1 cellular context compared by ENCODE assay signal in the genomic region with DNA sequence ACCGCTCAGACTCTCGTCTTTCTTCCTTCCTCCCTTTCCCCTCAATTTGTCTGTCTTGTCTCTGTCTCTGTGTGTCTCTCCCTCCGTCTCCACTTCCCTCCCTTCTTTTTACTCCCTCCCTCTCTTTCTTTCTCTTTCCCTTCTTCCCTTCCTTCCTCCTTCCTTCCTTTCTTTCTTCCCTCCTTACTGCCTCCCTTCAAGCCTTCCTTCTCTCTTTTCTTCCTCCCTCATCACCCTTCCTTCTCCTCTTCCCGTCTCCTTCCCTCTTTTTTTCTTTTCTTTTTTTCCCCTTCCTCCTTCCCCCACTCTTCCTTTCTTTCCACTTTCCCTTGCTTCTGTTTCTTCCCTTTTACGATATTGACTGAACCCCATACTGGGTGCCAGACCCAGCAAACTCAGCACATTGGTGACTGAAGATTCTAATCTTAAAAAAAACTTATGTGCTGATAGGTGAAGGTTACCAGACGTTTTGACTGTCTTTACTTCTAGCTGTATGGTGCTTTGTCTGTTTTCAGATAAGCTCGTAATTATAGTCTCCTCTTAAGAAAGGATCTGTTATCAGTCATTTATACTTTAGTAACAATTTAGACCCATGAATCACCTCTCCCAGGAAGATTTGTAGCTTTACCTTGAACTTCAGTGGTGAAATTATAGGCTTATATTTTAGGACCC.
TF ChIP-seq lines count a peak whose summit lies in the region.

No MANE protein-coding gene starts in this region.

TF ChIP-seq in HEK293, 187 proteins besides CTCF, POLR2A, EP300 and RAD21 (continued from another document and continues in another):
- TF ChIP-seq PRDM2 (tag by site-specific recombination; IDR thresholded peaks at IDR 0.05; ENCODE audit: borderline replicate concordance) (no peak; the same call in 1 of the 2 replicates), KLF1 (tag by site-specific recombination; IDR thresholded peaks at IDR 0.05) (peak; percentile 78), SP3 (tag by site-specific recombination; IDR thresholded peaks at IDR 0.05) (peak; percentile 75), ZNF18 (tag by site-specific recombination; IDR thresholded peaks at IDR 0.05) (no peak), ZNF624 (tag by site-specific recombination; IDR thresholded peaks at IDR 0.05) (no peak), EGR2 (tag by site-specific recombination; IDR thresholded peaks at IDR 0.05; ENCODE audit: low read depth) (no peak), ZEB2 (tag by site-specific recombination; IDR thresholded peaks at IDR 0.05) (no peak), ZNF19 (tag by site-specific recombination; IDR thresholded peaks at IDR 0.05; ENCODE audit: low read depth) (peak; percentile 63; the same call in 1 of the 2 replicates), ZNF157 (tag by site-specific recombination; IDR thresholded peaks at IDR 0.05) (0 out of 2 replicates have a peak, but pooled peaks have one; percentile 15), SETDB1 (IDR thresholded peaks at IDR 0.05; ENCODE audit: insufficient read length, low read length) (no peak), ZBTB10 (tag by site-specific recombination; IDR thresholded peaks at IDR 0.05) (no peak), HOXA7 (CRISPR knock-in tag; IDR thresholded peaks at IDR 0.05; ENCODE audit: borderline replicate concordance) (no peak), ZNF623 (tag by site-specific recombination; IDR thresholded peaks at IDR 0.05) (no peak), ZNF529 (tag by site-specific recombination; IDR thresholded peaks at IDR 0.05; ENCODE audit: insufficient replicate concordance) (no peak), ZNF23 (tag by site-specific recombination; IDR thresholded peaks at IDR 0.05; ENCODE audit: borderline replicate concordance) (no peak), ZNF660 (tag by site-specific recombination; IDR thresholded peaks at IDR 0.05) (no peak), ZNF791 (tag by site-specific recombination; IDR thresholded peaks at IDR 0.05) (peak; percentile 76; the same call in 1 of the 2 replicates), ZNF843 (tag by site-specific recombination; IDR thresholded peaks at IDR 0.05) (peak; percentile 61; the same call in 1 of the 2 replicates), ZNF366 (tag by site-specific recombination; conservative IDR thresholded peaks at IDR 0.05) (peak; percentile 100), ZNF785 (tag by site-specific recombination; IDR thresholded peaks at IDR 0.05) (no peak), YY2 (tag by site-specific recombination; IDR thresholded peaks at IDR 0.05) (0 out of 2 replicates have a peak, but pooled peaks have one; percentile 58), HOXD13 (CRISPR knock-in tag; IDR thresholded peaks at IDR 0.05; ENCODE audit: borderline replicate concordance) (no peak), ZNF48 (tag by site-specific recombination; IDR thresholded peaks at IDR 0.05) (no peak), ZNF629 (tag by site-specific recombination; IDR thresholded peaks at IDR 0.05) (no peak), ZBTB44 (tag by site-specific recombination; IDR thresholded peaks at IDR 0.05) (no peak), ZNF692 (tag by site-specific recombination; IDR thresholded peaks at IDR 0.05) (no peak), ZNF558 (tag by site-specific recombination; IDR thresholded peaks at IDR 0.05) (no peak), ZNF658 (tag by site-specific recombination; IDR thresholded peaks at IDR 0.05) (no peak), ZNF501 (tag by site-specific recombination; IDR thresholded peaks at IDR 0.05) (no peak), ZBTB7A (tag by site-specific recombination; IDR thresholded peaks at IDR 0.05; ENCODE audit: low read depth) (no peak), KLF16 (tag by site-specific recombination; IDR thresholded peaks at IDR 0.05) (peak; percentile 73), ZNF404 (tag by site-specific recombination; IDR thresholded peaks at IDR 0.05) (no peak), SP2 (tag by site-specific recombination; IDR thresholded peaks at IDR 0.05) (peak; percentile 27; the same call in 1 of the 2 replicates)
- TF ChIP-seq, protein P1, sequence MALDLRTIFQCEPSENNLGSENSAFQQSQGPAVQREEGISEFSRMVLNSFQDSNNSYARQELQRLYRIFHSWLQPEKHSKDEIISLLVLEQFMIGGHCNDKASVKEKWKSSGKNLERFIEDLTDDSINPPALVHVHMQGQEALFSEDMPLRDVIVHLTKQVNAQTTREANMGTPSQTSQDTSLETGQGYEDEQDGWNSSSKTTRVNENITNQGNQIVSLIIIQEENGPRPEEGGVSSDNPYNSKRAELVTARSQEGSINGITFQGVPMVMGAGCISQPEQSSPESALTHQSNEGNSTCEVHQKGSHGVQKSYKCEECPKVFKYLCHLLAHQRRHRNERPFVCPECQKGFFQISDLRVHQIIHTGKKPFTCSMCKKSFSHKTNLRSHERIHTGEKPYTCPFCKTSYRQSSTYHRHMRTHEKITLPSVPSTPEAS (tag by site-specific recombination; IDR thresholded peaks at IDR 0.05): peak; percentile 45; the same call in 1 of the 2 replicates
- TF ChIP-seq, protein P2, sequence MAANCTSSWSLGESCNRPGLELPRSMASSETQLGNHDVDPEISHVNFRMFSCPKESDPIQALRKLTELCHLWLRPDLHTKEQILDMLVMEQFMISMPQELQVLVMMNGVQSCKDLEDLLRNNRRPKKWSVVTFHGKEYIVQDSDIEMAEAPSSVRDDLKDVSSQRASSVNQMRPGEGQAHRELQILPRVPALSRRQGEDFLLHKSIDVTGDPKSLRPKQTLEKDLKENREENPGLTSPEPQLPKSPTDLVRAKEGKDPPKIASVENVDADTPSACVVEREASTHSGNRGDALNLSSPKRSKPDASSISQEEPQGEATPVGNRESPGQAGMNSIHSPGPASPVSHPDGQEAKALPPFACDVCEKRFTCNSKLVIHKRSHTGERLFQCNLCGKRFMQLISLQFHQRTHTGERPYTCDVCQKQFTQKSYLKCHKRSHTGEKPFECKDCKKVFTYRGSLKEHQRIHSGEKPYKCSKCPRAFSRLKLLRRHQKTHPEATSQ (tag by site-specific recombination; IDR thresholded peaks at IDR 0.05): no peak
- TF ChIP-seq, protein P3, sequence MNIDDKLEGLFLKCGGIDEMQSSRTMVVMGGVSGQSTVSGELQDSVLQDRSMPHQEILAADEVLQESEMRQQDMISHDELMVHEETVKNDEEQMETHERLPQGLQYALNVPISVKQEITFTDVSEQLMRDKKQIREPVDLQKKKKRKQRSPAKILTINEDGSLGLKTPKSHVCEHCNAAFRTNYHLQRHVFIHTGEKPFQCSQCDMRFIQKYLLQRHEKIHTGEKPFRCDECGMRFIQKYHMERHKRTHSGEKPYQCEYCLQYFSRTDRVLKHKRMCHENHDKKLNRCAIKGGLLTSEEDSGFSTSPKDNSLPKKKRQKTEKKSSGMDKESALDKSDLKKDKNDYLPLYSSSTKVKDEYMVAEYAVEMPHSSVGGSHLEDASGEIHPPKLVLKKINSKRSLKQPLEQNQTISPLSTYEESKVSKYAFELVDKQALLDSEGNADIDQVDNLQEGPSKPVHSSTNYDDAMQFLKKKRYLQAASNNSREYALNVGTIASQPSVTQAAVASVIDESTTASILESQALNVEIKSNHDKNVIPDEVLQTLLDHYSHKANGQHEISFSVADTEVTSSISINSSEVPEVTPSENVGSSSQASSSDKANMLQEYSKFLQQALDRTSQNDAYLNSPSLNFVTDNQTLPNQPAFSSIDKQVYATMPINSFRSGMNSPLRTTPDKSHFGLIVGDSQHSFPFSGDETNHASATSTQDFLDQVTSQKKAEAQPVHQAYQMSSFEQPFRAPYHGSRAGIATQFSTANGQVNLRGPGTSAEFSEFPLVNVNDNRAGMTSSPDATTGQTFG (tag by site-specific recombination; IDR thresholded peaks at IDR 0.05; ENCODE audit: borderline replicate concordance): peak; percentile 80
